6 cellular contexts compared by ENCODE assay signal in genomic region chr12:106851306-106851705, GRCh38.
"Had no signal": no experiment of that assay in that cellular context is flagged by ENCODE, and none has a peak within 500 bp of the region (broad histone marks: within the 10 kb centered on the region; RNA-seq: fewer than 3 reads in every experiment).

No MANE protein-coding gene starts in this region.

- ATAC-seq: K562 had no signal

- H3K4me3 ChIP-seq: K562 had no signal

- FAIRE-seq: HTR-8/SVneo, K562 had no signal

- H3K27ac ChIP-seq: HL-60 had no signal

- DNase-seq: IMR-90, KBM-7, KG1 had no signal
